ENCODE assay signal across 11 cellular contexts in the genomic region with DNA sequence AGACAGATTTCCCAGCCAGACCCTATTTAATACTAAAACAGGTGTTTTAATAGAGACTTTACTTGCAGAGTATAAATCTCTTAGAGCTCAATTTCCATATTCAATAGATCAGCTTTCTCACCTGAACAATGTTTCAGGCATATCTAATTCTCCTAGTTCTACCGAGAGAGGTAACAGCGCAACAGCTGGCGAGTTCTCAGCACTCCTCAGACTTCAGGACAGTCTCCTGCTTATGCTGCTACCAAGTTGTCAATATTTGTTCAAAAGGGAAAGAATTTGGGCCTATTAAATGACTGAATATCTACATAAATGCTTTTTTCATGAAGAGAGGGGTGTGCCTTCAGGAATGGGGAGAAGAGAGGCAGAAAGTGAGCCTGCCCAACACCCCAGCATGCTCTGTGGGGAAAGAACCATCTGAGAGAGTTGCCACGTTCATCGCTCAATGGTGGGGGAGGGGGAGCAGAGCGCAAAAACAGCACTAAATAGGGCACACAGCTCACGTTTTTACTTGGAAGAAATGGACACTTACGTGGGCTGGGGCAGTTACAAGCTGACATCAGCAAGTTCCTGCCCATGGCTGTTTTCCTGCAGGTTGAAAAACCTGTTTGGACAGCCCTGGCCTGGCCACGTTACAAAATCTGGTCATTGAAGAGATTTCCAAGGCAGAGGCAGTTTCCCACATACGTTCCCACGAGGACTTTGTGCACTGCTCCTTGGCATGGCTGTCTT. TPM values are rescaled to one million over a fixed set of nuclear protein-coding genes. Genes with fewer than 3 reads are reported as not detected.
DNase-seq lines count a peak whose midpoint lies in the region; ATAC-seq, FAIRE-seq and TF ChIP-seq lines count a peak whose summit lies in the region.
"Had no signal": no experiment of that assay in that cellular context is flagged by ENCODE, and none has a peak within 500 bp of the region (broad histone marks: within the 10 kb centered on the region; RNA-seq: fewer than 3 reads in every experiment).

No MANE protein-coding gene starts in this region.

- peaks cover 52% of the 10 kb centered on the region for H3K4me1 Mint-ChIP-seq in central memory CD8-positive, alpha-beta T cell

- intact Hi-C loops in left ventricle myocardium inferior (cut with micrococcal nuclease): no loop called here

- H3K27ac ChIP-seq in 22Rv1 (peak overlapping the region; percentile 87), mucosa of rectum (ENCODE audit: low read depth in 2 of 2, low read length in 2 of 2) (peak overlapping the region; percentile 62), left ventricle myocardium inferior (replicated peaks) (no peak overlapping the region)
- H3K27ac ChIP-seq: gastroesophageal sphincter had no signal

- H3K27me3 ChIP-seq in mucosa of rectum (ENCODE audit: control insufficient read depth in 2 of 2, insufficient read depth in 2 of 2, low read length in 2 of 2): no peaks in the 10 kb centered on the region
- H3K27me3 ChIP-seq in left ventricle myocardium inferior (ENCODE audit: low read depth): no peaks in the 10 kb centered on the region
- H3K27me3 ChIP-seq: gastroesophageal sphincter had no signal

- no peaks in the 10 kb centered on the region for H3K9me3 Mint-ChIP-seq in central memory CD8-positive, alpha-beta T cell

- H3K36me3 ChIP-seq in mucosa of rectum (ENCODE audit: control insufficient read depth in 2 of 2, insufficient read depth in 2 of 2, low read length in 2 of 2) (peaks cover 68 to 81% of the 10 kb centered on the region in 2 donors), left ventricle myocardium inferior (peaks cover 97% of the 10 kb centered on the region)

- no peak for TF ChIP-seq POLR2A in GM12891 (IDR thresholded peaks at IDR 0.05; ENCODE audit: low read depth, low read length)

- H3K27ac Mint-ChIP-seq in central memory CD8-positive, alpha-beta T cell (ENCODE audit: low read depth): peak overlapping the region; percentile 53

- DNase-seq in GM12891 (ENCODE audit: insufficient read length, low spot score) (no peak), left ventricle myocardium inferior (no peak), NCI-H69 (lab: John Stamatoyannopoulos, UW) (no peak), A172 (ENCODE audit: low spot score) (no peak)
- no peak for DNase-seq in central memory CD8-positive, alpha-beta T cell (ENCODE audit: low spot score in 2 of 2)
- DNase-seq: NCI-H187 treated with DMSO at 0.1 percent for 48 hours, OCI-M1 had no signal

- H3K9ac ChIP-seq in mucosa of rectum (ENCODE audit: low read depth in 1 of 2, low read length in 2 of 2): peak overlapping the region; percentile 44 to 52

- ATAC-seq in central memory CD8-positive, alpha-beta T cell (replicated peaks; ENCODE audit: extremely low read depth, poor library complexity, severe bottlenecking): no peak
- ATAC-seq in HG03460 (IDR thresholded peaks at IDR 0.05; ENCODE audit: unreplicated experiment): no peak
- ATAC-seq: gastroesophageal sphincter had no signal

- TF ChIP-seq CTCF in 22Rv1 (IDR thresholded peaks at IDR 0.05) (no peak), left ventricle myocardium inferior (IDR thresholded peaks at IDR 0.05; ENCODE audit: borderline replicate concordance) (no peak)

- peak overlapping the region; percentile 50 for H3K4me3 Mint-ChIP-seq in central memory CD8-positive, alpha-beta T cell

- no peaks in the 10 kb centered on the region for H3K27me3 Mint-ChIP-seq in central memory CD8-positive, alpha-beta T cell

- H3K4me3 ChIP-seq in mucosa of rectum (ENCODE audit: low read length in 2 of 2) (no peak overlapping the region), left ventricle myocardium inferior (no peak overlapping the region)
- H3K4me3 ChIP-seq: gastroesophageal sphincter had no signal

- no peaks in the 10 kb centered on the region for H3K9me3 ChIP-seq in mucosa of rectum (ENCODE audit: control insufficient read depth in 2 of 2, low read length in 2 of 2)
- H3K9me3 ChIP-seq in left ventricle myocardium inferior (replicated peaks): no peaks in the 10 kb centered on the region
- H3K9me3 ChIP-seq: gastroesophageal sphincter had no signal

- peaks cover 93% of the 10 kb centered on the region for H3K36me3 Mint-ChIP-seq in central memory CD8-positive, alpha-beta T cell (ENCODE audit: insufficient read depth)

- FAIRE-seq in GM12891 (lab: Jason Lieb, UNC): peak; percentile 47

- peaks cover 26 to 38% of the 10 kb centered on the region in 2 donors for H3K4me1 ChIP-seq in mucosa of rectum (ENCODE audit: control insufficient read depth in 2 of 2, insufficient read depth in 2 of 2, low read length in 2 of 2)
- peaks cover 38% of the 10 kb centered on the region for H3K4me1 ChIP-seq in left ventricle myocardium inferior
- H3K4me1 ChIP-seq: gastroesophageal sphincter had no signal

TF ChIP-seq in GM12891, 5 proteins besides CTCF, POLR2A, EP300 and RAD21:
- TF ChIP-seq POU2F2 (IDR thresholded peaks at IDR 0.05; ENCODE audit: low read depth, low read length): no peak
- TF ChIP-seq POLR2AphosphoS5 (IDR thresholded peaks at IDR 0.05; ENCODE audit: low read depth, low read length): peak; percentile 32; the same call in 1 of the 2 replicates

RNA-seq across cellular contexts. Expression of a gene that starts 38.0 kb away (rescaled TPM):
- 166 TPM for polyA plus RNA-seq in GM12891 (2012; ENCODE audit: low read depth, missing spikeins)
- total RNA-seq in left ventricle myocardium inferior: 242 TPM
- total RNA-seq in A172 (2014; rRNA removed; shearing (Covaris generic)): 446 and 456 TPM in 2 replicates
